In the genomic region with DNA sequence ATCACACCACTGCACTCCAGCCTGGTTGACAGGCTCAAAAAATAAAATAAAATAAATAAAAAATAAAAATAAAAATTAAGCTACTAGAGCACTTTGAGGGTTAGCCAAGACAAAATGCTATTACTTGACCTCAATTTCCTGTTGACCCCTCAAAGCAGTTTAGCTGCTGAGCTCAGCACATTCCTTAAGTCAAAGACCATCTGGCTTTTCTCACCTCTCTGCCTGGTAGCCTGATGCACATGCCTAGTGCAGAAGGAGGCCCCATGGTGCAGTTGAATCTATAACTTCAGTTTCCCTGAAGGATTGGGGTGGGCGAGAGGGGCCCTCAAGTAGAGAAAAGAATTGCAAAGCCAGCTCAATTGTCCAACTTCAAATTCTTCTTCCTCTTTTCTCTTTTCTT, we compare ENCODE assay signal across 1 cellular context.
TF ChIP-seq lines count a peak whose summit lies in the region.

No MANE protein-coding gene starts in this region.

TF ChIP-seq in GM23338, 12 proteins besides CTCF, POLR2A, EP300 and RAD21 (continued from another document):
- TF ChIP-seq, protein P1, sequence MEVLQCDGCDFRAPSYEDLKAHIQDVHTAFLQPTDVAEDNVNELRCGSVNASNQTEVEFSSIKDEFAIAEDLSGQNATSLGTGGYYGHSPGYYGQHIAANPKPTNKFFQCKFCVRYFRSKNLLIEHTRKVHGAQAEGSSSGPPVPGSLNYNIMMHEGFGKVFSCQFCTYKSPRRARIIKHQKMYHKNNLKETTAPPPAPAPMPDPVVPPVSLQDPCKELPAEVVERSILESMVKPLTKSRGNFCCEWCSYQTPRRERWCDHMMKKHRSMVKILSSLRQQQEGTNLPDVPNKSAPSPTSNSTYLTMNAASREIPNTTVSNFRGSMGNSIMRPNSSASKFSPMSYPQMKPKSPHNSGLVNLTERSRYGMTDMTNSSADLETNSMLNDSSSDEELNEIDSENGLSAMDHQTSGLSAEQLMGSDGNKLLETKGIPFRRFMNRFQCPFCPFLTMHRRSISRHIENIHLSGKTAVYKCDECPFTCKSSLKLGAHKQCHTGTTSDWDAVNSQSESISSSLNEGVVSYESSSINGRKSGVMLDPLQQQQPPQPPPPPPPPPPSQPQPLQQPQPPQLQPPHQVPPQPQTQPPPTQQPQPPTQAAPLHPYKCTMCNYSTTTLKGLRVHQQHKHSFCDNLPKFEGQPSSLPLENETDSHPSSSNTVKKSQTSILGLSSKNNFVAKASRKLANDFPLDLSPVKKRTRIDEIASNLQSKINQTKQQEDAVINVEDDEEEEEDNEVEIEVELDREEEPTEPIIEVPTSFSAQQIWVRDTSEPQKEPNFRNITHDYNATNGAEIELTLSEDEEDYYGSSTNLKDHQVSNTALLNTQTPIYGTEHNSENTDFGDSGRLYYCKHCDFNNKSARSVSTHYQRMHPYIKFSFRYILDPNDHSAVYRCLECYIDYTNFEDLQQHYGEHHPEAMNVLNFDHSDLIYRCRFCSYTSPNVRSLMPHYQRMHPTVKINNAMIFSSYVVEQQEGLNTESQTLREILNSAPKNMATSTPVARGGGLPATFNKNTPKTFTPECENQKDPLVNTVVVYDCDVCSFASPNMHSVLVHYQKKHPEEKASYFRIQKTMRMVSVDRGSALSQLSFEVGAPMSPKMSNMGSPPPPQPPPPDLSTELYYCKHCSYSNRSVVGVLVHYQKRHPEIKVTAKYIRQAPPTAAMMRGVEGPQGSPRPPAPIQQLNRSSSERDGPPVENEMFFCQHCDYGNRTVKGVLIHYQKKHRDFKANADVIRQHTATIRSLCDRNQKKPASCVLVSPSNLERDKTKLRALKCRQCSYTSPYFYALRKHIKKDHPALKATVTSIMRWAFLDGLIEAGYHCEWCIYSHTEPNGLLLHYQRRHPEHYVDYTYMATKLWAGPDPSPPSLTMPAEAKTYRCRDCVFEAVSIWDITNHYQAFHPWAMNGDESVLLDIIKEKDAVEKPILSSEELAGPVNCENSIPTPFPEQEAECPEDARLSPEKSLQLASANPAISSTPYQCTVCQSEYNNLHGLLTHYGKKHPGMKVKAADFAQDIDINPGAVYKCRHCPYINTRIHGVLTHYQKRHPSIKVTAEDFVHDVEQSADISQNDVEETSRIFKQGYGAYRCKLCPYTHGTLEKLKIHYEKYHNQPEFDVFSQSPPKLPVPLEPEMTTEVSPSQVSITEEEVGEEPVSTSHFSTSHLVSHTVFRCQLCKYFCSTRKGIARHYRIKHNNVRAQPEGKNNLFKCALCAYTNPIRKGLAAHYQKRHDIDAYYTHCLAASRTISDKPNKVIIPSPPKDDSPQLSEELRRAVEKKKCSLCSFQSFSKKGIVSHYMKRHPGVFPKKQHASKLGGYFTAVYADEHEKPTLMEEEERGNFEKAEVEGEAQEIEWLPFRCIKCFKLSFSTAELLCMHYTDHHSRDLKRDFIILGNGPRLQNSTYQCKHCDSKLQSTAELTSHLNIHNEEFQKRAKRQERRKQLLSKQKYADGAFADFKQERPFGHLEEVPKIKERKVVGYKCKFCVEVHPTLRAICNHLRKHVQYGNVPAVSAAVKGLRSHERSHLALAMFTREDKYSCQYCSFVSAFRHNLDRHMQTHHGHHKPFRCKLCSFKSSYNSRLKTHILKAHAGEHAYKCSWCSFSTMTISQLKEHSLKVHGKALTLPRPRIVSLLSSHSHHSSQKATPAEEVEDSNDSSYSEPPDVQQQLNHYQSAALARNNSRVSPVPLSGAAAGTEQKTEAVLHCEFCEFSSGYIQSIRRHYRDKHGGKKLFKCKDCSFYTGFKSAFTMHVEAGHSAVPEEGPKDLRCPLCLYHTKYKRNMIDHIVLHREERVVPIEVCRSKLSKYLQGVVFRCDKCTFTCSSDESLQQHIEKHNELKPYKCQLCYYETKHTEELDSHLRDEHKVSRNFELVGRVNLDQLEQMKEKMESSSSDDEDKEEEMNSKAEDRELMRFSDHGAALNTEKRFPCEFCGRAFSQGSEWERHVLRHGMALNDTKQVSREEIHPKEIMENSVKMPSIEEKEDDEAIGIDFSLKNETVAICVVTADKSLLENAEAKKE (CRISPR knock-in tag; IDR thresholded peaks at IDR 0.05), result no peak
- no peak for TF ChIP-seq ZNF114 (CRISPR knock-in tag; IDR thresholded peaks at IDR 0.05)
- no peak for TF ChIP-seq POLR2AphosphoS5 (IDR thresholded peaks at IDR 0.05; ENCODE audit: low read depth)
- no peak for TF ChIP-seq STAT1 (IDR thresholded peaks at IDR 0.05; ENCODE audit: unreplicated experiment)
- no peak for TF ChIP-seq EZH2phosphoT487 (IDR thresholded peaks at IDR 0.05; ENCODE audit: unreplicated experiment)
- TF ChIP-seq REST (IDR thresholded peaks at IDR 0.05; ENCODE audit: unreplicated experiment), result no peak
- TF ChIP-seq ZNF331 (CRISPR knock-in tag; IDR thresholded peaks at IDR 0.05; ENCODE audit: low read depth), result no peak
- TF ChIP-seq ETS1 (IDR thresholded peaks at IDR 0.05), result no peak
